1 cellular context compared by ENCODE assay signal in genomic region chr14:68106456-68106855, GRCh38.
TF ChIP-seq lines count a peak whose summit lies in the region.

No MANE protein-coding gene starts in this region.

TF ChIP-seq in HEK293, 187 proteins besides CTCF, POLR2A, EP300 and RAD21 (continued from another document):
- TF ChIP-seq, protein P1, sequence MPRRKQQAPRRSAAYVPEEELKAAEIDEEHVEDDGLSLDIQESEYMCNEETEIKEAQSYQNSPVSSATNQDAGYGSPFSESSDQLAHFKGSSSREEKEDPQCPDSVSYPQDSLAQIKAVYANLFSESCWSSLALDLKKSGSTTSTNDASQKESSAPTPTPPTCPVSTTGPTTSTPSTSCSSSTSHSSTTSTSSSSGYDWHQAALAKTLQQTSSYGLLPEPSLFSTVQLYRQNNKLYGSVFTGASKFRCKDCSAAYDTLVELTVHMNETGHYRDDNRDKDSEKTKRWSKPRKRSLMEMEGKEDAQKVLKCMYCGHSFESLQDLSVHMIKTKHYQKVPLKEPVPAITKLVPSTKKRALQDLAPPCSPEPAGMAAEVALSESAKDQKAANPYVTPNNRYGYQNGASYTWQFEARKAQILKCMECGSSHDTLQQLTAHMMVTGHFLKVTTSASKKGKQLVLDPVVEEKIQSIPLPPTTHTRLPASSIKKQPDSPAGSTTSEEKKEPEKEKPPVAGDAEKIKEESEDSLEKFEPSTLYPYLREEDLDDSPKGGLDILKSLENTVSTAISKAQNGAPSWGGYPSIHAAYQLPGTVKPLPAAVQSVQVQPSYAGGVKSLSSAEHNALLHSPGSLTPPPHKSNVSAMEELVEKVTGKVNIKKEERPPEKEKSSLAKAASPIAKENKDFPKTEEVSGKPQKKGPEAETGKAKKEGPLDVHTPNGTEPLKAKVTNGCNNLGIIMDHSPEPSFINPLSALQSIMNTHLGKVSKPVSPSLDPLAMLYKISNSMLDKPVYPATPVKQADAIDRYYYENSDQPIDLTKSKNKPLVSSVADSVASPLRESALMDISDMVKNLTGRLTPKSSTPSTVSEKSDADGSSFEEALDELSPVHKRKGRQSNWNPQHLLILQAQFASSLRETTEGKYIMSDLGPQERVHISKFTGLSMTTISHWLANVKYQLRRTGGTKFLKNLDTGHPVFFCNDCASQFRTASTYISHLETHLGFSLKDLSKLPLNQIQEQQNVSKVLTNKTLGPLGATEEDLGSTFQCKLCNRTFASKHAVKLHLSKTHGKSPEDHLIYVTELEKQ (tag by site-specific recombination; IDR thresholded peaks at IDR 0.05; ENCODE audit: borderline replicate concordance), result no peak
- TF ChIP-seq ZNF132 (tag by site-specific recombination; IDR thresholded peaks at IDR 0.05; ENCODE audit: borderline replicate concordance) (no peak), ZIC2 (tag by site-specific recombination; IDR thresholded peaks at IDR 0.05) (no peak)
- TF ChIP-seq, protein P2, sequence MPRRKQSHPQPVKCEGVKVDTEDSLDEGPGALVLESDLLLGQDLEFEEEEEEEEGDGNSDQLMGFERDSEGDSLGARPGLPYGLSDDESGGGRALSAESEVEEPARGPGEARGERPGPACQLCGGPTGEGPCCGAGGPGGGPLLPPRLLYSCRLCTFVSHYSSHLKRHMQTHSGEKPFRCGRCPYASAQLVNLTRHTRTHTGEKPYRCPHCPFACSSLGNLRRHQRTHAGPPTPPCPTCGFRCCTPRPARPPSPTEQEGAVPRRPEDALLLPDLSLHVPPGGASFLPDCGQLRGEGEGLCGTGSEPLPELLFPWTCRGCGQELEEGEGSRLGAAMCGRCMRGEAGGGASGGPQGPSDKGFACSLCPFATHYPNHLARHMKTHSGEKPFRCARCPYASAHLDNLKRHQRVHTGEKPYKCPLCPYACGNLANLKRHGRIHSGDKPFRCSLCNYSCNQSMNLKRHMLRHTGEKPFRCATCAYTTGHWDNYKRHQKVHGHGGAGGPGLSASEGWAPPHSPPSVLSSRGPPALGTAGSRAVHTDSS (tag by site-specific recombination; IDR thresholded peaks at IDR 0.05), result peak; percentile 28; the same call in 1 of the 2 replicates
